Comparison of ENCODE assay signal across 8 cellular contexts in genomic region chr12:121791671-121792496, GRCh38.
DNase-seq lines count a peak whose midpoint lies in the region; ATAC-seq and TF ChIP-seq lines count a peak whose summit lies in the region.

No MANE protein-coding gene starts in this region.

- no peaks in the 10 kb centered on the region for H3K9me3 Mint-ChIP-seq in dendritic cell treated with granulocyte-macrophage colony-stimulating factor and Interleukin-4, amounts not matched to agents 40 ng/mL and 50 ng/mL, for 4 days
- H3K9me3 Mint-ChIP-seq in nephron progenitor cell = no peaks in the 10 kb centered on the region

- H3K27ac Mint-ChIP-seq in dendritic cell treated with granulocyte-macrophage colony-stimulating factor and Interleukin-4, amounts not matched to agents 40 ng/mL and 50 ng/mL, for 4 days = peak overlapping the region; percentile 100
- H3K27ac Mint-ChIP-seq in nephron progenitor cell = no peak overlapping the region

- no peak overlapping the region for H3K27ac ChIP-seq in DND-41 (ENCODE audit: low read length)

- peaks cover 79% of the 10 kb centered on the region for H3K4me1 ChIP-seq in DND-41 (ENCODE audit: insufficient read depth, low read length)

- peak overlapping the region; percentile 99 for H3K4me2 ChIP-seq in DND-41 (ENCODE audit: insufficient read depth, low read length)

- peaks cover 23% of the 10 kb centered on the region for H4K20me1 ChIP-seq in DND-41 (ENCODE audit: insufficient read depth, low read length)

- ATAC-seq in DND-41 (ENCODE audit: insufficient read depth, low read depth) = no peak
- ATAC-seq in HG02798 (IDR thresholded peaks at IDR 0.05; ENCODE audit: poor library complexity, unreplicated experiment) = no peak

- no peak for TF ChIP-seq POLR2A in NB4 (IDR thresholded peaks at IDR 0.05; ENCODE audit: extremely low read depth, insufficient read length)

- H3K4me3 Mint-ChIP-seq in dendritic cell treated with granulocyte-macrophage colony-stimulating factor and Interleukin-4, amounts not matched to agents 40 ng/mL and 50 ng/mL, for 4 days = peak overlapping the region; percentile 78
- H3K4me3 Mint-ChIP-seq in nephron progenitor cell = peak overlapping the region; percentile 82

- peaks cover 58% of the 10 kb centered on the region for H3K79me2 ChIP-seq in DND-41 (ENCODE audit: insufficient read depth, low read length)

- DNase-seq in DND-41 = no peak
- peak; percentile 43 for DNase-seq in NB4 (ENCODE audit: low read depth)
- DNase-seq in nephron progenitor cell = no peak
- DNase-seq in epidermal melanocyte (ENCODE audit: insufficient read length, low spot score) = no peak
- DNase-seq in DMS 273 treated with DMSO at 0.1 percent for 48 hours (lab: John Stamatoyannopoulos, UW) = no peak
- no peak for DNase-seq in stimulated activated CD4-positive, alpha-beta T cell treated with anti-CD3 and anti-CD28 coated beads, Interleukin-4, amount 100 ng/mL, for 1 hour

- no peaks in the 10 kb centered on the region for H3K27me3 ChIP-seq in DND-41 (ENCODE audit: insufficient read depth, low read length, poor library complexity)

- peak; percentile 3 for TF ChIP-seq CTCF in DND-41 (IDR thresholded peaks at IDR 0.05; ENCODE audit: borderline replicate concordance, extremely low read depth, low read length, poor library complexity, severe bottlenecking)
- TF ChIP-seq CTCF in NB4 (IDR thresholded peaks at IDR 0.05; ENCODE audit: low read depth, low read length) = no peak
- no peak for TF ChIP-seq CTCF in nephron progenitor cell (IDR thresholded peaks at IDR 0.05)

- peaks cover 42% of the 10 kb centered on the region for H3K36me3 Mint-ChIP-seq in dendritic cell treated with granulocyte-macrophage colony-stimulating factor and Interleukin-4, amounts not matched to agents 40 ng/mL and 50 ng/mL, for 4 days (ENCODE audit: low read depth)
- peaks cover 4% of the 10 kb centered on the region for H3K36me3 Mint-ChIP-seq in nephron progenitor cell (ENCODE audit: low read depth)

- H3K4me3 ChIP-seq in DND-41 (ENCODE audit: low read depth in 1 of 2, low read length in 2 of 2) (no peak overlapping the region; a peak in 1 of 4 replicates), NB4 (ENCODE audit: low read depth, low read length) (peak overlapping the region; percentile 72)

- H2AFZ ChIP-seq in DND-41 (ENCODE audit: low read depth, low read length) = no peak overlapping the region

- H3K4me1 Mint-ChIP-seq in dendritic cell treated with granulocyte-macrophage colony-stimulating factor and Interleukin-4, amounts not matched to agents 40 ng/mL and 50 ng/mL, for 4 days (ENCODE audit: low read depth) = peaks cover 84% of the 10 kb centered on the region
- H3K4me1 Mint-ChIP-seq in nephron progenitor cell = peaks cover 62% of the 10 kb centered on the region

- H3K9ac ChIP-seq in DND-41 (ENCODE audit: low read depth, low read length) = peak overlapping the region; percentile 73; the same call in 1 of the 2 replicates

- H3K9me3 ChIP-seq in DND-41 (ENCODE audit: insufficient read depth, low read length, severe bottlenecking) = no peaks in the 10 kb centered on the region

- intact Hi-C loops in dendritic cell treated with granulocyte-macrophage colony-stimulating factor and Interleukin-4, amounts not matched to agents 40 ng/mL and 50 ng/mL, for 4 days (cut with micrococcal nuclease) = loop anchor here (5.0 kb wide), 1 partner anchor 95 kb away; no protein-coding TSS in a partner anchor

- H3K36me3 ChIP-seq in DND-41 (ENCODE audit: insufficient read depth, low read length) = peaks cover 26% of the 10 kb centered on the region

- no peaks in the 10 kb centered on the region for H3K27me3 Mint-ChIP-seq in dendritic cell treated with granulocyte-macrophage colony-stimulating factor and Interleukin-4, amounts not matched to agents 40 ng/mL and 50 ng/mL, for 4 days
- peaks cover 9% of the 10 kb centered on the region for H3K27me3 Mint-ChIP-seq in nephron progenitor cell (ENCODE audit: low read depth, poor library complexity)
